22 cellular contexts compared by ENCODE assay signal in genomic region chr7:24034251-24034650, GRCh38.
DNase-seq lines count a peak whose midpoint lies in the region; ATAC-seq and TF ChIP-seq lines count a peak whose summit lies in the region.
"Had no signal": no experiment of that assay in that cellular context is flagged by ENCODE, and none has a peak within 500 bp of the region (broad histone marks: within the 10 kb centered on the region; RNA-seq: fewer than 3 reads in every experiment).

No MANE protein-coding gene starts in this region.

- no peaks in the 10 kb centered on the region for H3K9me2 ChIP-seq in SK-N-SH

- no peak overlapping the region for H3K4me3 ChIP-seq in SK-N-SH (ENCODE audit: low read depth in 2 of 2, low read length in 1 of 2)
- H3K4me3 ChIP-seq: A549; BLaER1 treated with 17β-estradiol and CSF1 and Interleukin-3, amounts not matched to agents 10 nM and 100 nM; GM12878 had no signal

- 43% methylated on average over 1 of the region's 1 CpG for WGBS in SK-N-SH (ENCODE audit: low lambda C conversion rate)

- H3K4me1 ChIP-seq in SK-N-SH (ENCODE audit: control insufficient read depth in 1 of 2, insufficient read depth in 2 of 2, low read depth in 1 of 2, low read length in 1 of 2), result peaks cover 0 to 2% of the 10 kb centered on the region in 2 experiments; a peak in 1 of 4 replicates
- H3K4me1 ChIP-seq: A549, Caco-2 had no signal

- H2AFZ ChIP-seq in SK-N-SH (ENCODE audit: low read depth), result no peak overlapping the region

- no peak for ATAC-seq in SK-N-SH treated with all-trans-retinoic acid at 6 μM for 48 hours
- ATAC-seq: A549; CD8-positive, alpha-beta T cell; GM12878 had no signal

- POLR2A ChIA-PET in SK-N-SH (lab: Yijun Ruan, JAX), result no interaction called here

- peak overlapping the region in 1 of 2 experiments; percentile 11; a peak in 1 of 4 replicates for H3K27ac ChIP-seq in SK-N-SH (ENCODE audit: low read depth in 2 of 2, low read length in 1 of 2)
- H3K27ac ChIP-seq: 22Rv1; A549; BLaER1 treated with 17β-estradiol and CSF1 and Interleukin-3, amounts not matched to agents 10 nM and 100 nM; C4-2B had no signal

- DNase-seq in NCI-H1436 treated with DMSO at 0.1 percent for 48 hours (lab: John Stamatoyannopoulos, UW) (peak; percentile 37), NCI-H1436 (lab: John Stamatoyannopoulos, UW) (no peak), SK-N-SH (no peak), D341Med (ENCODE audit: low spot score) (no peak)
- DNase-seq: AML-193; Caco-2; Calu3; CD4-positive, alpha-beta T cell; CD8-positive, alpha-beta T cell; DMS 273 treated with DMSO at 0.1 percent for 48 hours; DMS153; DMS53; DMS79; DND-41; EL; GDM1 had no signal

- no peaks in the 10 kb centered on the region for H3K79me2 ChIP-seq in SK-N-SH (ENCODE audit: insufficient read depth)

- no peaks in the 10 kb centered on the region for H3K36me3 ChIP-seq in SK-N-SH (replicated peaks in 1 of 2; ENCODE audit: control insufficient read depth in 1 of 2, insufficient read depth in 2 of 2, low read length in 1 of 2)
- H3K36me3 ChIP-seq: BLaER1 treated with 17β-estradiol and CSF1 and Interleukin-3, amounts not matched to agents 10 nM and 100 nM had no signal

- H4K20me1 ChIP-seq in SK-N-SH (ENCODE audit: insufficient read depth), result no peaks in the 10 kb centered on the region
- H4K20me1 ChIP-seq: BLaER1 treated with 17β-estradiol and CSF1 and Interleukin-3, amounts not matched to agents 10 nM and 100 nM had no signal

- no peak overlapping the region for H3K9ac ChIP-seq in SK-N-SH
- H3K9ac ChIP-seq: BLaER1 treated with 17β-estradiol and CSF1 and Interleukin-3, amounts not matched to agents 10 nM and 100 nM had no signal

- CTCF ChIA-PET in SK-N-SH (lab: Yijun Ruan, JAX), result no interaction called here

- H3K4me2 ChIP-seq in SK-N-SH, result no peak overlapping the region
- H3K4me2 ChIP-seq: A549; BLaER1 treated with 17β-estradiol and CSF1 and Interleukin-3, amounts not matched to agents 10 nM and 100 nM had no signal

- no peaks in the 10 kb centered on the region for H3F3A ChIP-seq in SK-N-SH (replicated peaks; ENCODE audit: insufficient read depth)

- no peak for TF ChIP-seq RAD21 in SK-N-SH (IDR thresholded peaks at IDR 0.05; ENCODE audit: low read length)

- TF ChIP-seq EP300 in SK-N-SH (IDR thresholded peaks at IDR 0.05; ENCODE audit: borderline replicate concordance in 1 of 2, low read depth in 1 of 2, low read length in 1 of 2), result no peak

- H3K27me3 ChIP-seq in SK-N-SH (ENCODE audit: insufficient read depth), result no peaks in the 10 kb centered on the region
- H3K27me3 ChIP-seq: BLaER1 treated with 17β-estradiol and CSF1 and Interleukin-3, amounts not matched to agents 10 nM and 100 nM had no signal

- no peak for TF ChIP-seq CTCF in SK-N-SH (IDR thresholded peaks at IDR 0.05)

- H3K9me3 ChIP-seq in SK-N-SH, result no peaks in the 10 kb centered on the region
- H3K9me3 ChIP-seq: A549; BLaER1 treated with 17β-estradiol and CSF1 and Interleukin-3, amounts not matched to agents 10 nM and 100 nM; Caco-2 had no signal

TF ChIP-seq in SK-N-SH treated with all-trans-retinoic acid at 6 μM for 48 hours, 23 proteins besides CTCF, POLR2A, EP300 and RAD21:
- TF ChIP-seq ISL1 (CRISPR knock-in tag; IDR thresholded peaks at IDR 0.05) (0 out of 2 replicates have a peak, but pooled peaks have one; percentile 29), TCF4 (CRISPR knock-in tag; IDR thresholded peaks at IDR 0.05; ENCODE audit: borderline replicate concordance) (no peak)

TF ChIP-seq in SK-N-SH, 30 proteins besides CTCF, POLR2A, EP300 and RAD21:
- TF ChIP-seq SMC3 (IDR thresholded peaks at IDR 0.05; ENCODE audit: low read depth, low read length) (no peak), GATA2 (CRISPR knock-in tag; IDR thresholded peaks at IDR 0.05) (no peak), SIN3A (IDR thresholded peaks at IDR 0.05; ENCODE audit: borderline replicate concordance, low read depth, low read length) (no peak)
